ENCODE assay signal across 20 cellular contexts in genomic region chr2:171172980-171173542, GRCh38.
DNase-seq lines count a peak whose midpoint lies in the region; ATAC-seq and TF ChIP-seq lines count a peak whose summit lies in the region.
"Had no signal": no experiment of that assay in that cellular context is flagged by ENCODE, and none has a peak within 500 bp of the region (broad histone marks: within the 10 kb centered on the region; RNA-seq: fewer than 3 reads in every experiment).

No MANE protein-coding gene starts in this region.

- peak; percentile 1 for DNase-seq in NK-92 treated with Interleukin-12 subunit alpha and Interleukin-12 subunit beta, amount 100 ng/mL, for 24 hours (lab: John Stamatoyannopoulos, UW)
- no peak for DNase-seq in NK-92 (lab: John Stamatoyannopoulos, UW; ENCODE audit: unreplicated experiment)
- peak; percentile 30 for DNase-seq in stimulated activated CD4-positive, alpha-beta T cell treated with anti-CD3 and anti-CD28 coated beads, Interleukin-1b, Interleukin-23, amount 100 ng/mL, for 48 hours
- DNase-seq in stimulated activated CD4-positive, alpha-beta T cell treated with anti-CD3 and anti-CD28 coated beads, Interleukin-12 subunit alpha, Interleukin-12 subunit beta, amount 100 ng/mL, for 4 hours, result no peak
- peak; percentile 43 for DNase-seq in fibroblast of mammary gland (ENCODE audit: low read depth)
- DNase-seq in stimulated activated naive CD8-positive, alpha-beta T cell treated with anti-CD3 and anti-CD28 coated beads, Interleukin-15, amount 100 ng/mL, for 72 hours, result peak in 1 of 2 donors; percentile 15
- DNase-seq in 8988T, result no peak
- DNase-seq: activated gamma-delta T cell; gastrocnemius medialis; kidney glomerular epithelial cell; natural killer cell; NCI-H1417; NCI-H2171; NCI-H69; Right ventricle myocardium superior; stimulated activated CD4-positive, alpha-beta T cell treated with anti-CD3 and anti-CD28 coated beads, Interleukin-2, amount 100 ng/mL, for 48 hours; T-cell; uterus had no signal

- peak; percentile 94 for ATAC-seq in stimulated activated naive CD8-positive, alpha-beta T cell treated with anti-CD3 and anti-CD28 coated beads, Interleukin-15, amount 100 ng/mL, for 72 hours
- ATAC-seq in GM21447 (IDR thresholded peaks at IDR 0.05; ENCODE audit: unreplicated experiment), result no peak
- ATAC-seq: gastrocnemius medialis, T-cell had no signal

- no peaks in the 10 kb centered on the region for H3K27me3 Mint-ChIP-seq in stimulated activated naive CD8-positive, alpha-beta T cell treated with anti-CD3 and anti-CD28 coated beads, Interleukin-15, amount 100 ng/mL, for 72 hours
- H3K27me3 Mint-ChIP-seq: dendritic cell treated with granulocyte-macrophage colony-stimulating factor and Interleukin-4, amounts not matched to agents 40 ng/mL and 50 ng/mL, for 4 days; T-cell had no signal

- no peak overlapping the region for H3K4me3 ChIP-seq in fibroblast of mammary gland (ENCODE audit: control insufficient read depth, low read depth, low read length)
- H3K4me3 ChIP-seq: gastrocnemius medialis, uterus had no signal

- TF ChIP-seq CTCF in fibroblast of mammary gland (conservative IDR thresholded peaks at IDR 0.05; ENCODE audit: control insufficient read depth, insufficient read depth, low read depth, low read length), result no peak

- peaks cover 7 to 12% of the 10 kb centered on the region in 2 donors for H3K9me3 Mint-ChIP-seq in stimulated activated naive CD8-positive, alpha-beta T cell treated with anti-CD3 and anti-CD28 coated beads, Interleukin-15, amount 100 ng/mL, for 72 hours
- H3K9me3 Mint-ChIP-seq: natural killer cell had no signal

- H3K4me1 Mint-ChIP-seq in stimulated activated naive CD8-positive, alpha-beta T cell treated with anti-CD3 and anti-CD28 coated beads, Interleukin-15, amount 100 ng/mL, for 72 hours, result peaks cover 5% of the 10 kb centered on the region
- H3K4me1 Mint-ChIP-seq: natural killer cell, T-cell had no signal

- H3K27ac Mint-ChIP-seq in stimulated activated naive CD8-positive, alpha-beta T cell treated with anti-CD3 and anti-CD28 coated beads, Interleukin-15, amount 100 ng/mL, for 72 hours, result no peak overlapping the region
- H3K27ac Mint-ChIP-seq: dendritic cell treated with granulocyte-macrophage colony-stimulating factor and Interleukin-4, amounts not matched to agents 40 ng/mL and 50 ng/mL, for 4 days; natural killer cell had no signal

- no peak overlapping the region for H3K4me3 Mint-ChIP-seq in stimulated activated naive CD8-positive, alpha-beta T cell treated with anti-CD3 and anti-CD28 coated beads, Interleukin-15, amount 100 ng/mL, for 72 hours
- H3K4me3 Mint-ChIP-seq: dendritic cell treated with granulocyte-macrophage colony-stimulating factor and Interleukin-4, amounts not matched to agents 40 ng/mL and 50 ng/mL, for 4 days; natural killer cell; T-cell had no signal

Comparison
In these comparisons a context has a peak if more than half of its experiments do, and no peak if none do; other contexts are left out.
1. DNase-seq: peak in NK-92 treated with Interleukin-12 subunit alpha and Interleukin-12 subunit beta, amount 100 ng/mL, for 24 hours (single experiment), stimulated activated CD4-positive, alpha-beta T cell treated with anti-CD3 and anti-CD28 coated beads, Interleukin-1b, Interleukin-23, amount 100 ng/mL, for 48 hours (single experiment) and fibroblast of mammary gland (single experiment); none in NK-92 (single experiment), stimulated activated CD4-positive, alpha-beta T cell treated with anti-CD3 and anti-CD28 coated beads, Interleukin-12 subunit alpha, Interleukin-12 subunit beta, amount 100 ng/mL, for 4 hours (single experiment) and 8988T (single experiment).